9 cellular contexts compared by ENCODE assay signal in the genomic region with DNA sequence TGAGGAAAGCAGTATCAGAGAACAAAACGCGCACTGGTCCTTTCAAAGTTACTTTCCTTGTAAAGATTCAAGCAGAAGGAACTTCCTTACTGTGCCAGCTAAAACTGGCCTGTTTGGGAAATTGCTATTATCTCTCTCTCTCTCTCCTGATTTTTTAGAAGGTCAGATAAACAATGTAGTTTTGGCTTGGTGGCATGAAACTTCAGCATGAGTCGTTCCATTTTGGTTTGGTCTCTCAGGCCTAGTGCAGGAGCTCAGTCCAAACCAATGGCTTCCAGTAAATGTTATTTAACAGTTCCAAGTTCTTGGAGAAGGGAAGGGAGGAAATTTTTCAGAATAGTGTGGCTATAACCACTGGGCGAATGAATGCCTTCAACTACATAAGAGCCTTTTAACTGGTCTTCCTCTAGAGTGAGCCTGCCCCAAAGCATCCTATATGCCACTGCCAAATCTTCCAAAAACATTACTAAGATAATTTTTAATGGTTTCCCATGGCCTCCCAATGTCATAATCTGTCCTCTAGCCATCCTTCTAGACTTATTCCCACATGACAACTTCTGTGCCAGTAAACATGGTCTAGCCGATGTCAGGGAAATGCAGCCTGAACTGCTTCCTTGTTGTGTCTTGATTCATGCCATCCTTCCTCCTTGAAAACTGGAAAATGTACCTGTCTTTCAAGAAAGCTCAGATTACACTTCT. TPM values are rescaled to one million over a fixed set of nuclear protein-coding genes. Genes with fewer than 3 reads are reported as not detected.
DNase-seq lines count a peak whose midpoint lies in the region; ATAC-seq and TF ChIP-seq lines count a peak whose summit lies in the region.
"Had no signal": no experiment of that assay in that cellular context is flagged by ENCODE, and none has a peak within 500 bp of the region (broad histone marks: within the 10 kb centered on the region; RNA-seq: fewer than 3 reads in every experiment).

No MANE protein-coding gene starts in this region.

- TF ChIP-seq CTCF in HFF-Myc (IDR thresholded peaks at IDR 0.05; ENCODE audit: low read depth, low read length, missing control alignments): no peak
- TF ChIP-seq CTCF in astrocyte of the spinal cord (IDR thresholded peaks at IDR 0.05; ENCODE audit: low read depth, low read length): no peak
- TF ChIP-seq CTCF in lower lobe of right lung (IDR thresholded peaks at IDR 0.05): no peak
- no peak for TF ChIP-seq CTCF in testis (IDR thresholded peaks at IDR 0.05)

- H3K4me3 ChIP-seq in HFF-Myc (replicated peaks; ENCODE audit: low read depth, low read length) (no peak overlapping the region), astrocyte of the spinal cord (ENCODE audit: low read depth, low read length) (no peak overlapping the region), lower lobe of right lung (no peak overlapping the region), testis (no peak overlapping the region)

- H3K4me1 ChIP-seq in lower lobe of right lung (peaks cover 5% of the 10 kb centered on the region), testis (peaks cover 16% of the 10 kb centered on the region)

- H3K36me3 ChIP-seq in lower lobe of right lung (no peaks in the 10 kb centered on the region), testis (ENCODE audit: low read depth, missing control alignments) (no peaks in the 10 kb centered on the region)

- no peak for TF ChIP-seq POLR2A in testis (IDR thresholded peaks at IDR 0.05)

- no peaks in the 10 kb centered on the region for H3K9me3 ChIP-seq in lower lobe of right lung
- H3K9me3 ChIP-seq in testis: no peaks in the 10 kb centered on the region

- H3K27ac ChIP-seq in lower lobe of right lung (peak overlapping the region; percentile 21), testis (peak overlapping the region; percentile 32 to 64)

- in situ Hi-C loops in astrocyte of the spinal cord (cut with HindIII; ENCODE audit: low sequenced_read_pairs): no loop called here

- DNase-seq in HFF-Myc (ENCODE audit: extremely low read depth, low read depth) (peak; percentile 48), astrocyte of the spinal cord (ENCODE audit: low read depth, low spot score) (peak; percentile 83), lower lobe of right lung (no peak), testis (no peak), KG1 (lab: John Stamatoyannopoulos, UW) (no peak), GF-D8 (lab: John Stamatoyannopoulos, UW) (no peak)
- DNase-seq: retina had no signal

- 35 to 44% methylated on average over 5 of the region's 5 CpGs for WGBS in testis, 2 donors

- H3K27me3 ChIP-seq in lower lobe of right lung (ENCODE audit: low read depth) (no peaks in the 10 kb centered on the region), testis (no peaks in the 10 kb centered on the region)

- intact Hi-C loops in lower lobe of right lung (cut with DNase I): no loop called here
- intact Hi-C loops in testis (cut with DNase I; ENCODE audit: low total_unique reads): no loop called here

- ATAC-seq in lower lobe of right lung: peak; percentile 16 to 53
- ATAC-seq in GM18909 (IDR thresholded peaks at IDR 0.05; ENCODE audit: poor library complexity, unreplicated experiment): no peak
- ATAC-seq in HG03175 (IDR thresholded peaks at IDR 0.05; ENCODE audit: unreplicated experiment): no peak

RNA-seq across cellular contexts. Expression of gene SNX9, which starts 9.1 kb away (rescaled TPM):
- total RNA-seq in lower lobe of right lung: 25.0 TPM
- 10 to 100 TPM; 26.0 to 30.1 TPM for total RNA-seq in testis
- 32.6 TPM for polyA plus RNA-seq in testis (ENCODE audit: insufficient read depth, low read depth, low replicate concordance)

Comparison
In these comparisons a context has a peak if more than half of its experiments do, and no peak if none do; other contexts are left out.
1. DNase-seq: peak in HFF-Myc (single experiment) and astrocyte of the spinal cord (single experiment); none in lower lobe of right lung (single experiment), testis (single experiment), KG1 (single experiment) and GF-D8 (single experiment).
2. ATAC-seq: peak in lower lobe of right lung (2 of 2); none in GM18909 (single experiment) and HG03175 (single experiment).